In the genomic region with DNA sequence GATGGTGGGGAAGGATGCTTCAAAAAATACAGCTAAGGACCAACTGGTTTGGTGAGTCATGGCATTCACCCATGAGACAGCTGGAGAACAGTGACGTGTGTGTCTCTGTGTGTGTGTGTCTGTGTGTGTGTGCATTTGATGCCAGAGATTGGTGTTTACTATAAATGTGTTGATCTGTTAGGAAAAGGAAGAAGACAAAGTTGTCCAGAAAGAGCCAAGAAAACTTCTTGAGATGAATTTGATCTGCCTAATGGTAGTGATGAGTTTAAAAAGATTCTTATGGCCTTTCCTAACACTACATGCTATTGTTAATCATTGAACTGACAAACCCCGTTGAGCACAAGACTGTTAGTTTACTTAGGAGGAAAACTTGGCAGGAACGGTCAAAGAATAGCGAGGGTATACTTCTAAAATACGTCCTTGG, we compare ENCODE assay signal across 1 cellular context.
TF ChIP-seq lines count a peak whose summit lies in the region.

No MANE protein-coding gene starts in this region.

TF ChIP-seq in HepG2, 621 proteins besides CTCF, POLR2A, EP300 and RAD21 (continues in another document):
- TF ChIP-seq ZNF329 (CRISPR knock-in tag; IDR thresholded peaks at IDR 0.05; ENCODE audit: low read depth) (no peak), ZFP90 (CRISPR knock-in tag; IDR thresholded peaks at IDR 0.05; ENCODE audit: borderline replicate concordance) (no peak), GATAD2A (CRISPR knock-in tag; IDR thresholded peaks at IDR 0.05) (peak; percentile 84; the same call in 1 of the 2 replicates), NFYC (CRISPR knock-in tag; IDR thresholded peaks at IDR 0.05) (no peak), FOXM1 (CRISPR knock-in tag; IDR thresholded peaks at IDR 0.05) (no peak), SNAI1 (CRISPR knock-in tag; IDR thresholded peaks at IDR 0.05; ENCODE audit: borderline replicate concordance) (no peak), CC2D1A (CRISPR knock-in tag; IDR thresholded peaks at IDR 0.05) (no peak), KMT2A (CRISPR knock-in tag; IDR thresholded peaks at IDR 0.05) (no peak), TRIM24 (CRISPR knock-in tag; IDR thresholded peaks at IDR 0.05) (no peak), ZNF33A (CRISPR knock-in tag; IDR thresholded peaks at IDR 0.05; ENCODE audit: borderline replicate concordance) (no peak), STAG1 (CRISPR knock-in tag; IDR thresholded peaks at IDR 0.05) (no peak), SAP130 (CRISPR knock-in tag; IDR thresholded peaks at IDR 0.05; ENCODE audit: low read depth) (peak; percentile 57; the same call in 1 of the 2 replicates), KMT2B (CRISPR knock-in tag; IDR thresholded peaks at IDR 0.05) (0 out of 2 replicates have a peak, but pooled peaks have one; percentile 23), ZNF788 (CRISPR knock-in tag; IDR thresholded peaks at IDR 0.05; ENCODE audit: borderline replicate concordance) (no peak), GLI4 (CRISPR knock-in tag; IDR thresholded peaks at IDR 0.05; ENCODE audit: borderline replicate concordance) (peak; percentile 23; the same call in 1 of the 2 replicates), ZNF484 (CRISPR knock-in tag; IDR thresholded peaks at IDR 0.05; ENCODE audit: borderline replicate concordance, low read depth) (no peak), FLYWCH1 (CRISPR knock-in tag; IDR thresholded peaks at IDR 0.05) (no peak), POLR2G (IDR thresholded peaks at IDR 0.05; ENCODE audit: low read depth, low read length) (no peak), HOXD1 (CRISPR knock-in tag; IDR thresholded peaks at IDR 0.05) (no peak), ZBTB20 (CRISPR knock-in tag; IDR thresholded peaks at IDR 0.05; ENCODE audit: borderline replicate concordance, low read depth) (peak; percentile 66; the same call in 1 of the 2 replicates), ZNF724P (CRISPR knock-in tag; IDR thresholded peaks at IDR 0.05; ENCODE audit: borderline replicate concordance) (no peak), SNAPC2 (CRISPR knock-in tag; IDR thresholded peaks at IDR 0.05) (no peak), TEAD3 (CRISPR knock-in tag; optimal IDR thresholded peaks at IDR 0.05; ENCODE audit: borderline replicate concordance) (peak; percentile 78), SP1 (IDR thresholded peaks at IDR 0.05) (no peak), SP1 (CRISPR knock-in tag; IDR thresholded peaks at IDR 0.05) (no peak), TARDBP (CRISPR knock-in tag; IDR thresholded peaks at IDR 0.05) (no peak), KAT8 (CRISPR knock-in tag; IDR thresholded peaks at IDR 0.05) (peak; percentile 43), ZNF382 (CRISPR knock-in tag; IDR thresholded peaks at IDR 0.05; ENCODE audit: borderline replicate concordance) (no peak)
- TF ChIP-seq, protein P1, sequence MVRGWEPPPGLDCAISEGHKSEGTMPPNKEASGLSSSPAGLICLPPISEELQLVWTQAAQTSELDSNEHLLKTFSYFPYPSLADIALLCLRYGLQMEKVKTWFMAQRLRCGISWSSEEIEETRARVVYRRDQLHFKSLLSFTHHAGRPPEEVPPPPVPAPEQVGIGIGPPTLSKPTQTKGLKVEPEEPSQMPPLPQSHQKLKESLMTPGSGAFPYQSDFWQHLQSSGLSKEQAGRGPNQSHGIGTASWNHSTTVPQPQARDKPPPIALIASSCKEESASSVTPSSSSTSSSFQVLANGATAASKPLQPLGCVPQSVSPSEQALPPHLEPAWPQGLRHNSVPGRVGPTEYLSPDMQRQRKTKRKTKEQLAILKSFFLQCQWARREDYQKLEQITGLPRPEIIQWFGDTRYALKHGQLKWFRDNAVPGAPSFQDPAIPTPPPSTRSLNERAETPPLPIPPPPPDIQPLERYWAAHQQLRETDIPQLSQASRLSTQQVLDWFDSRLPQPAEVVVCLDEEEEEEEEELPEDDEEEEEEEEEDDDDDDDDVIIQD (CRISPR knock-in tag; IDR thresholded peaks at IDR 0.05; ENCODE audit: low read depth) = peak; percentile 29; the same call in 1 of the 2 replicates
- TF ChIP-seq, protein P2, sequence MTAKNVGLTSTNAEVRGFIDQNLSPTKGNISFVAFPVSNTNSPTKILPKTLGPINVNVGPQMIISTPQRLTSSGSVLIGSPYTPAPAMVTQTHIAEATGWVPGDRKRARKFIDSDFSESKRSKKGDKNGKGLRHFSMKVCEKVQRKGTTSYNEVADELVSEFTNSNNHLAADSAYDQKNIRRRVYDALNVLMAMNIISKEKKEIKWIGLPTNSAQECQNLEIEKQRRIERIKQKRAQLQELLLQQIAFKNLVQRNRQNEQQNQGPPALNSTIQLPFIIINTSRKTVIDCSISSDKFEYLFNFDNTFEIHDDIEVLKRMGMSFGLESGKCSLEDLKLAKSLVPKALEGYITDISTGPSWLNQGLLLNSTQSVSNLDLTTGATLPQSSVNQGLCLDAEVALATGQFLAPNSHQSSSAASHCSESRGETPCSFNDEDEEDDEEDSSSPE (CRISPR knock-in tag; IDR thresholded peaks at IDR 0.05) = no peak
- TF ChIP-seq, protein P3, sequence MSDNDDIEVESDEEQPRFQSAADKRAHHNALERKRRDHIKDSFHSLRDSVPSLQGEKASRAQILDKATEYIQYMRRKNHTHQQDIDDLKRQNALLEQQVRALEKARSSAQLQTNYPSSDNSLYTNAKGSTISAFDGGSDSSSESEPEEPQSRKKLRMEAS (IDR thresholded peaks at IDR 0.05) = peak; percentile 45; the same call in 1 of the 2 replicates
- TF ChIP-seq, protein P4, sequence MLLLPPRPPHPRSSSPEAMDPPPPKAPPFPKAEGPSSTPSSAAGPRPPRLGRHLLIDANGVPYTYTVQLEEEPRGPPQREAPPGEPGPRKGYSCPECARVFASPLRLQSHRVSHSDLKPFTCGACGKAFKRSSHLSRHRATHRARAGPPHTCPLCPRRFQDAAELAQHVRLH (CRISPR knock-in tag; IDR thresholded peaks at IDR 0.05; ENCODE audit: borderline replicate concordance, low read depth) = no peak
- TF ChIP-seq, protein P5, sequence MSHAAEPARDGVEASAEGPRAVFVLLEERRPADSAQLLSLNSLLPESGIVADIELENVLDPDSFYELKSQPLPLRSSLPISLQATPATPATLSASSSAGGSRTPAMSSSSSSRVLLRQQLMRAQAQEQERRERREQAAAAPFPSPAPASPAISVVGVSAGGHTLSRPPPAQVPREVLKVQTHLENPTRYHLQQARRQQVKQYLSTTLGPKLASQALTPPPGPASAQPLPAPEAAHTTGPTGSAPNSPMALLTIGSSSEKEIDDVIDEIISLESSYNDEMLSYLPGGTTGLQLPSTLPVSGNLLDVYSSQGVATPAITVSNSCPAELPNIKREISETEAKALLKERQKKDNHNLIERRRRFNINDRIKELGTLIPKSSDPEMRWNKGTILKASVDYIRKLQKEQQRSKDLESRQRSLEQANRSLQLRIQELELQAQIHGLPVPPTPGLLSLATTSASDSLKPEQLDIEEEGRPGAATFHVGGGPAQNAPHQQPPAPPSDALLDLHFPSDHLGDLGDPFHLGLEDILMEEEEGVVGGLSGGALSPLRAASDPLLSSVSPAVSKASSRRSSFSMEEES (CRISPR knock-in tag; IDR thresholded peaks at IDR 0.05) = peak; percentile 66; the same call in 1 of the 2 replicates
- TF ChIP-seq, protein P6, sequence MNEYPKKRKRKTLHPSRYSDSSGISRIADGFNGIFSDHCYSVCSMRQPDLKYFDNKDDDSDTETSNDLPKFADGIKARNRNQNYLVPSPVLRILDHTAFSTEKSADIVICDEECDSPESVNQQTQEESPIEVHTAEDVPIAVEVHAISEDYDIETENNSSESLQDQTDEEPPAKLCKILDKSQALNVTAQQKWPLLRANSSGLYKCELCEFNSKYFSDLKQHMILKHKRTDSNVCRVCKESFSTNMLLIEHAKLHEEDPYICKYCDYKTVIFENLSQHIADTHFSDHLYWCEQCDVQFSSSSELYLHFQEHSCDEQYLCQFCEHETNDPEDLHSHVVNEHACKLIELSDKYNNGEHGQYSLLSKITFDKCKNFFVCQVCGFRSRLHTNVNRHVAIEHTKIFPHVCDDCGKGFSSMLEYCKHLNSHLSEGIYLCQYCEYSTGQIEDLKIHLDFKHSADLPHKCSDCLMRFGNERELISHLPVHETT (CRISPR knock-in tag; conservative IDR thresholded peaks at IDR 0.05) = no peak
- TF ChIP-seq, protein P7, sequence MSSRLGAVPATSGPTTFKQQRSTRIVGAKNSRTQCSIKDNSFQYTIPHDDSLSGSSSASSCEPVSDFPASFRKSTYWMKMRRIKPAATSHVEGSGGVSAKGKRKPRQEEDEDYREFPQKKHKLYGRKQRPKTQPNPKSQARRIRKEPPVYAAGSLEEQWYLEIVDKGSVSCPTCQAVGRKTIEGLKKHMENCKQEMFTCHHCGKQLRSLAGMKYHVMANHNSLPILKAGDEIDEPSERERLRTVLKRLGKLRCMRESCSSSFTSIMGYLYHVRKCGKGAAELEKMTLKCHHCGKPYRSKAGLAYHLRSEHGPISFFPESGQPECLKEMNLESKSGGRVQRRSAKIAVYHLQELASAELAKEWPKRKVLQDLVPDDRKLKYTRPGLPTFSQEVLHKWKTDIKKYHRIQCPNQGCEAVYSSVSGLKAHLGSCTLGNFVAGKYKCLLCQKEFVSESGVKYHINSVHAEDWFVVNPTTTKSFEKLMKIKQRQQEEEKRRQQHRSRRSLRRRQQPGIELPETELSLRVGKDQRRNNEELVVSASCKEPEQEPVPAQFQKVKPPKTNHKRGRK (CRISPR knock-in tag; IDR thresholded peaks at IDR 0.05) = 0 out of 2 replicates have a peak, but pooled peaks have one; percentile 28
- TF ChIP-seq, protein P8, sequence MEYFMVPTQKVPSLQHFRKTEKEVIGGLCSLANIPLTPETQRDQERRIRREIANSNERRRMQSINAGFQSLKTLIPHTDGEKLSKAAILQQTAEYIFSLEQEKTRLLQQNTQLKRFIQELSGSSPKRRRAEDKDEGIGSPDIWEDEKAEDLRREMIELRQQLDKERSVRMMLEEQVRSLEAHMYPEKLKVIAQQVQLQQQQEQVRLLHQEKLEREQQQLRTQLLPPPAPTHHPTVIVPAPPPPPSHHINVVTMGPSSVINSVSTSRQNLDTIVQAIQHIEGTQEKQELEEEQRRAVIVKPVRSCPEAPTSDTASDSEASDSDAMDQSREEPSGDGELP (IDR thresholded peaks at IDR 0.05; ENCODE audit: borderline replicate concordance, low read depth) = peak; percentile 76; the same call in 1 of the 2 replicates
- TF ChIP-seq, protein P9, sequence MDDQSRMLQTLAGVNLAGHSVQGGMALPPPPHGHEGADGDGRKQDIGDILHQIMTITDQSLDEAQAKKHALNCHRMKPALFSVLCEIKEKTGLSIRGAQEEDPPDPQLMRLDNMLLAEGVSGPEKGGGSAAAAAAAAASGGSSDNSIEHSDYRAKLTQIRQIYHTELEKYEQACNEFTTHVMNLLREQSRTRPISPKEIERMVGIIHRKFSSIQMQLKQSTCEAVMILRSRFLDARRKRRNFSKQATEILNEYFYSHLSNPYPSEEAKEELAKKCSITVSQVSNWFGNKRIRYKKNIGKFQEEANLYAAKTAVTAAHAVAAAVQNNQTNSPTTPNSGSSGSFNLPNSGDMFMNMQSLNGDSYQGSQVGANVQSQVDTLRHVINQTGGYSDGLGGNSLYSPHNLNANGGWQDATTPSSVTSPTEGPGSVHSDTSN (CRISPR knock-in tag; IDR thresholded peaks at IDR 0.05; ENCODE audit: borderline replicate concordance) = no peak
- TF ChIP-seq, protein P10, sequence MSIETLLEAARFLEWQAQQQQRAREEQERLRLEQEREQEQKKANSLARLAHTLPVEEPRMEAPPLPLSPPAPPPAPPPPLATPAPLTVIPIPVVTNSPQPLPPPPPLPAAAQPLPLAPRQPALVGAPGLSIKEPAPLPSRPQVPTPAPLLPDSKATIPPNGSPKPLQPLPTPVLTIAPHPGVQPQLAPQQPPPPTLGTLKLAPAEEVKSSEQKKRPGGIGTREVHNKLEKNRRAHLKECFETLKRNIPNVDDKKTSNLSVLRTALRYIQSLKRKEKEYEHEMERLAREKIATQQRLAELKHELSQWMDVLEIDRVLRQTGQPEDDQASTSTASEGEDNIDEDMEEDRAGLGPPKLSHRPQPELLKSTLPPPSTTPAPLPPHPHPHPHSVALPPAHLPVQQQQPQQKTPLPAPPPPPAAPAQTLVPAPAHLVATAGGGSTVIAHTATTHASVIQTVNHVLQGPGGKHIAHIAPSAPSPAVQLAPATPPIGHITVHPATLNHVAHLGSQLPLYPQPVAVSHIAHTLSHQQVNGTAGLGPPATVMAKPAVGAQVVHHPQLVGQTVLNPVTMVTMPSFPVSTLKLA (IDR thresholded peaks at IDR 0.05) = no peak
- TF ChIP-seq, protein P11, sequence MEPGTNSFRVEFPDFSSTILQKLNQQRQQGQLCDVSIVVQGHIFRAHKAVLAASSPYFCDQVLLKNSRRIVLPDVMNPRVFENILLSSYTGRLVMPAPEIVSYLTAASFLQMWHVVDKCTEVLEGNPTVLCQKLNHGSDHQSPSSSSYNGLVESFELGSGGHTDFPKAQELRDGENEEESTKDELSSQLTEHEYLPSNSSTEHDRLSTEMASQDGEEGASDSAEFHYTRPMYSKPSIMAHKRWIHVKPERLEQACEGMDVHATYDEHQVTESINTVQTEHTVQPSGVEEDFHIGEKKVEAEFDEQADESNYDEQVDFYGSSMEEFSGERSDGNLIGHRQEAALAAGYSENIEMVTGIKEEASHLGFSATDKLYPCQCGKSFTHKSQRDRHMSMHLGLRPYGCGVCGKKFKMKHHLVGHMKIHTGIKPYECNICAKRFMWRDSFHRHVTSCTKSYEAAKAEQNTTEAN (CRISPR knock-in tag; conservative IDR thresholded peaks at IDR 0.05) = 0 out of 2 replicates have a peak, but pooled peaks have one; percentile 25
- TF ChIP-seq, protein P12, sequence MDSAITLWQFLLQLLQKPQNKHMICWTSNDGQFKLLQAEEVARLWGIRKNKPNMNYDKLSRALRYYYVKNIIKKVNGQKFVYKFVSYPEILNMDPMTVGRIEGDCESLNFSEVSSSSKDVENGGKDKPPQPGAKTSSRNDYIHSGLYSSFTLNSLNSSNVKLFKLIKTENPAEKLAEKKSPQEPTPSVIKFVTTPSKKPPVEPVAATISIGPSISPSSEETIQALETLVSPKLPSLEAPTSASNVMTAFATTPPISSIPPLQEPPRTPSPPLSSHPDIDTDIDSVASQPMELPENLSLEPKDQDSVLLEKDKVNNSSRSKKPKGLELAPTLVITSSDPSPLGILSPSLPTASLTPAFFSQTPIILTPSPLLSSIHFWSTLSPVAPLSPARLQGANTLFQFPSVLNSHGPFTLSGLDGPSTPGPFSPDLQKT (CRISPR knock-in tag; IDR thresholded peaks at IDR 0.05; ENCODE audit: borderline replicate concordance) = no peak
